ENCODE assay signal across 18 cellular contexts in genomic region chr2:12091201-12091806, GRCh38.
DNase-seq lines count a peak whose midpoint lies in the region; ATAC-seq and TF ChIP-seq lines count a peak whose summit lies in the region.
"Had no signal": no experiment of that assay in that cellular context is flagged by ENCODE, and none has a peak within 500 bp of the region (broad histone marks: within the 10 kb centered on the region; RNA-seq: fewer than 3 reads in every experiment).

No MANE protein-coding gene starts in this region.

- H3K27ac ChIP-seq in RWPE2 (ENCODE audit: poor library complexity, severe bottlenecking) (peak overlapping the region; percentile 30), stomach (no peak overlapping the region)

- TF ChIP-seq EP300 in stomach (IDR thresholded peaks at IDR 0.05), result no peak

- no peak for TF ChIP-seq POLR2A in stomach (IDR thresholded peaks at IDR 0.05)

- no peak overlapping the region for H3K9ac ChIP-seq in skeletal muscle satellite cell (ENCODE audit: low read depth, low read length)

- peak; percentile 49 for DNase-seq in HS-5 (ENCODE audit: low read depth)
- no peak for DNase-seq in RWPE2 (ENCODE audit: low spot score)
- DNase-seq in epithelial cell of esophagus (ENCODE audit: low read depth), result peak; percentile 50
- DNase-seq in stomach, result no peak
- DNase-seq: activated CD4-positive, CD25-positive, alpha-beta regulatory T cell; activated CD8-positive, alpha-beta T cell treated with anti-CD3 and anti-CD28 coated beads for 36 hours; activated naive CD4-positive, alpha-beta T cell; amygdala; DMS79; endodermal cell; immature natural killer cell; NCI-H187 treated with DMSO at 0.1 percent for 48 hours; stimulated activated CD4-positive, alpha-beta T cell treated with anti-CD3 and anti-CD28 coated beads, Interleukin-4, amount 100 ng/mL, for 4 hours; stimulated activated naive CD8-positive, alpha-beta T cell treated with anti-CD3 and anti-CD28 coated beads, Interleukin-15, amount 100 ng/mL, for 72 hours had no signal

- ATAC-seq in RWPE2 (ENCODE audit: low read depth) (peak; percentile 84), GM19452 (IDR thresholded peaks at IDR 0.05; ENCODE audit: unreplicated experiment) (no peak), GM21529 (IDR thresholded peaks at IDR 0.05; ENCODE audit: unreplicated experiment) (no peak)
- ATAC-seq: activated CD8-positive, alpha-beta T cell treated with anti-CD3 and anti-CD28 coated beads for 36 hours; HCT116; stimulated activated naive CD8-positive, alpha-beta T cell treated with anti-CD3 and anti-CD28 coated beads, Interleukin-15, amount 100 ng/mL, for 72 hours had no signal

- H3K27me3 ChIP-seq in RWPE2 (ENCODE audit: insufficient read depth, poor library complexity, severe bottlenecking) (no peaks in the 10 kb centered on the region), skeletal muscle satellite cell (ENCODE audit: control insufficient read depth, insufficient read depth, low read length) (no peaks in the 10 kb centered on the region), stomach (no peaks in the 10 kb centered on the region)

- 59 to 85% (median 72%) methylated on average over 4 of the region's 4 CpGs for WGBS in stomach, 5 donors

- TF ChIP-seq CTCF in RWPE2 (IDR thresholded peaks at IDR 0.05; ENCODE audit: poor library complexity, severe bottlenecking) (no peak), epithelial cell of esophagus (IDR thresholded peaks at IDR 0.05; ENCODE audit: insufficient read depth, low read depth, low read length, missing control alignments) (no peak), stomach (IDR thresholded peaks at IDR 0.05) (no peak)

- H3K36me3 ChIP-seq in RWPE2 (ENCODE audit: low read depth) (no peaks in the 10 kb centered on the region), skeletal muscle satellite cell (ENCODE audit: insufficient read depth, low read length) (no peaks in the 10 kb centered on the region), stomach (no peaks in the 10 kb centered on the region)

- intact Hi-C loops in stomach (cut with DNase I; ENCODE audit: low total_unique reads), result no loop called here

- H3K4me3 ChIP-seq in RWPE2 (ENCODE audit: severe bottlenecking) (no peak overlapping the region), epithelial cell of esophagus (ENCODE audit: low read length) (no peak overlapping the region), skeletal muscle satellite cell (ENCODE audit: low read length) (no peak overlapping the region), stomach (no peak overlapping the region)

- H3K9me3 ChIP-seq in RWPE2 (ENCODE audit: severe bottlenecking), result no peaks in the 10 kb centered on the region
- no peaks in the 10 kb centered on the region for H3K9me3 ChIP-seq in skeletal muscle satellite cell (replicated peaks; ENCODE audit: low read length)
- no peaks in the 10 kb centered on the region for H3K9me3 ChIP-seq in stomach

- H3K4me1 ChIP-seq in RWPE2 (ENCODE audit: insufficient read depth, poor library complexity, severe bottlenecking) (peaks cover 9% of the 10 kb centered on the region), skeletal muscle satellite cell (ENCODE audit: control insufficient read depth, insufficient read depth, low read length) (peaks cover 15% of the 10 kb centered on the region), stomach (no peaks in the 10 kb centered on the region)

- peak overlapping the region; percentile 8 for H3K4me2 ChIP-seq in skeletal muscle satellite cell (ENCODE audit: low read length)

Comparison
In these comparisons a context has a peak if more than half of its experiments do, and no peak if none do; other contexts are left out.
1. DNase-seq: peak in HS-5 (single experiment) and epithelial cell of esophagus (single experiment); none in RWPE2 (single experiment) and stomach (single experiment).